In genomic region chr2:232700154-232700553, GRCh38 we compare ENCODE assay signal across 1 cellular context.
TF ChIP-seq lines count a peak whose summit lies in the region.

No MANE protein-coding gene starts in this region.

TF ChIP-seq in K562, 482 proteins besides CTCF, POLR2A, EP300 and RAD21 (continued from another document and continues in another):
- TF ChIP-seq, protein P1, sequence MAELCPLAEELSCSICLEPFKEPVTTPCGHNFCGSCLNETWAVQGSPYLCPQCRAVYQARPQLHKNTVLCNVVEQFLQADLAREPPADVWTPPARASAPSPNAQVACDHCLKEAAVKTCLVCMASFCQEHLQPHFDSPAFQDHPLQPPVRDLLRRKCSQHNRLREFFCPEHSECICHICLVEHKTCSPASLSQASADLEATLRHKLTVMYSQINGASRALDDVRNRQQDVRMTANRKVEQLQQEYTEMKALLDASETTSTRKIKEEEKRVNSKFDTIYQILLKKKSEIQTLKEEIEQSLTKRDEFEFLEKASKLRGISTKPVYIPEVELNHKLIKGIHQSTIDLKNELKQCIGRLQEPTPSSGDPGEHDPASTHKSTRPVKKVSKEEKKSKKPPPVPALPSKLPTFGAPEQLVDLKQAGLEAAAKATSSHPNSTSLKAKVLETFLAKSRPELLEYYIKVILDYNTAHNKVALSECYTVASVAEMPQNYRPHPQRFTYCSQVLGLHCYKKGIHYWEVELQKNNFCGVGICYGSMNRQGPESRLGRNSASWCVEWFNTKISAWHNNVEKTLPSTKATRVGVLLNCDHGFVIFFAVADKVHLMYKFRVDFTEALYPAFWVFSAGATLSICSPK (IDR thresholded peaks at IDR 0.05; ENCODE audit: borderline replicate concordance): no peak
- TF ChIP-seq EZH2 (IDR thresholded peaks at IDR 0.05; ENCODE audit: borderline replicate concordance, low read depth, low read length) (no peak), DIDO1 (tag; IDR thresholded peaks at IDR 0.05; ENCODE audit: low read depth) (no peak), NFRKB (IDR thresholded peaks at IDR 0.05; ENCODE audit: low read depth) (no peak), MEIS2 (IDR thresholded peaks at IDR 0.05; ENCODE audit: partially characterized antibody) (peak; percentile 18), FUS (optimal IDR thresholded peaks at IDR 0.05; ENCODE audit: low read depth, low read length) (no peak), HEY1 (CRISPR knock-in tag; IDR thresholded peaks at IDR 0.05; ENCODE audit: borderline replicate concordance) (no peak), ZNF239 (CRISPR knock-in tag; IDR thresholded peaks at IDR 0.05) (no peak), ZNF316 (IDR thresholded peaks at IDR 0.05) (peak; percentile 98), MAFK (IDR thresholded peaks at IDR 0.05; ENCODE audit: low read length) (peak; percentile 59), MTF1 (CRISPR knock-in tag; IDR thresholded peaks at IDR 0.05; ENCODE audit: borderline replicate concordance) (no peak), XRCC5 (IDR thresholded peaks at IDR 0.05; ENCODE audit: low read depth, low read length) (no peak), C11orf30 (IDR thresholded peaks at IDR 0.05; ENCODE audit: low read depth) (peak; percentile 93), FOXO4 (CRISPR knock-in tag; IDR thresholded peaks at IDR 0.05) (no peak), MAFG (tag; conservative IDR thresholded peaks at IDR 0.05) (peak; percentile 95), SMAD2 (IDR thresholded peaks at IDR 0.05; ENCODE audit: low read depth, low read length) (no peak), ZNF57 (CRISPR knock-in tag; IDR thresholded peaks at IDR 0.05) (no peak), TBL1XR1 (IDR thresholded peaks at IDR 0.05; ENCODE audit: low read length in 2 of 2) (no peak), ARID1B (IDR thresholded peaks at IDR 0.05) (peak; percentile 36; the same call in 1 of the 2 replicates), MAFF (IDR thresholded peaks at IDR 0.05; ENCODE audit: low read length) (peak; percentile 62), CTBP1 (IDR thresholded peaks at IDR 0.05; ENCODE audit: borderline replicate concordance) (peak; percentile 26; the same call in 1 of the 2 replicates), MEF2D (tag; conservative IDR thresholded peaks at IDR 0.05; ENCODE audit: low read depth) (no peak), HDAC3 (IDR thresholded peaks at IDR 0.05; ENCODE audit: borderline replicate concordance, partially characterized antibody) (no peak), NFE2 (IDR thresholded peaks at IDR 0.05; ENCODE audit: low read depth) (peak; percentile 68), ZBED1 (IDR thresholded peaks at IDR 0.05) (no peak), STAT5B (CRISPR knock-in tag; IDR thresholded peaks at IDR 0.05) (no peak), ZBTB34 (CRISPR knock-in tag; IDR thresholded peaks at IDR 0.05) (no peak), ZNF707 (CRISPR knock-in tag; conservative IDR thresholded peaks at IDR 0.05) (no peak), LEF1 (IDR thresholded peaks at IDR 0.05) (0 out of 2 replicates have a peak, but pooled peaks have one; percentile 48), E2F3 (CRISPR knock-in tag; IDR thresholded peaks at IDR 0.05) (no peak), CHD4 (IDR thresholded peaks at IDR 0.05; ENCODE audit: insufficient read depth, insufficient replicate concordance, low read depth, low read length, poor library complexity, severe bottlenecking) (no peak), BCOR (IDR thresholded peaks at IDR 0.05) (no peak), ZNF3 (CRISPR knock-in tag; IDR thresholded peaks at IDR 0.05) (no peak), GATAD2B (IDR thresholded peaks at IDR 0.05; ENCODE audit: borderline replicate concordance) (no peak), SRF (CRISPR knock-in tag; IDR thresholded peaks at IDR 0.05) (no peak), DPF2 (IDR thresholded peaks at IDR 0.05) (peak; percentile 53), BACH1 (tag; IDR thresholded peaks at IDR 0.05) (peak; percentile 27; the same call in 1 of the 2 replicates), MED1 (CRISPR knock-in tag; IDR thresholded peaks at IDR 0.05; ENCODE audit: borderline replicate concordance) (no peak), ZFP1 (CRISPR knock-in tag; IDR thresholded peaks at IDR 0.05) (no peak), ZNF253 (CRISPR knock-in tag; conservative IDR thresholded peaks at IDR 0.05) (no peak), RFX1 (IDR thresholded peaks at IDR 0.05) (no peak)
- TF ChIP-seq, protein P2, sequence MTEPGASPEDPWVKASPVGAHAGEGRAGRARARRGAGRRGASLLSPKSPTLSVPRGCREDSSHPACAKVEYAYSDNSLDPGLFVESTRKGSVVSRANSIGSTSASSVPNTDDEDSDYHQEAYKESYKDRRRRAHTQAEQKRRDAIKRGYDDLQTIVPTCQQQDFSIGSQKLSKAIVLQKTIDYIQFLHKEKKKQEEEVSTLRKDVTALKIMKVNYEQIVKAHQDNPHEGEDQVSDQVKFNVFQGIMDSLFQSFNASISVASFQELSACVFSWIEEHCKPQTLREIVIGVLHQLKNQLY (CRISPR knock-in tag; conservative IDR thresholded peaks at IDR 0.05): no peak
- TF ChIP-seq, protein P3, sequence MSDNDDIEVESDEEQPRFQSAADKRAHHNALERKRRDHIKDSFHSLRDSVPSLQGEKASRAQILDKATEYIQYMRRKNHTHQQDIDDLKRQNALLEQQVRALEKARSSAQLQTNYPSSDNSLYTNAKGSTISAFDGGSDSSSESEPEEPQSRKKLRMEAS (CRISPR knock-in tag; IDR thresholded peaks at IDR 0.05): no peak
- TF ChIP-seq, protein P4, sequence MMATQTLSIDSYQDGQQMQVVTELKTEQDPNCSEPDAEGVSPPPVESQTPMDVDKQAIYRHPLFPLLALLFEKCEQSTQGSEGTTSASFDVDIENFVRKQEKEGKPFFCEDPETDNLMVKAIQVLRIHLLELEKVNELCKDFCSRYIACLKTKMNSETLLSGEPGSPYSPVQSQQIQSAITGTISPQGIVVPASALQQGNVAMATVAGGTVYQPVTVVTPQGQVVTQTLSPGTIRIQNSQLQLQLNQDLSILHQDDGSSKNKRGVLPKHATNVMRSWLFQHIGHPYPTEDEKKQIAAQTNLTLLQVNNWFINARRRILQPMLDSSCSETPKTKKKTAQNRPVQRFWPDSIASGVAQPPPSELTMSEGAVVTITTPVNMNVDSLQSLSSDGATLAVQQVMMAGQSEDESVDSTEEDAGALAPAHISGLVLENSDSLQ (IDR thresholded peaks at IDR 0.05): peak; percentile 17; the same call in 1 of the 2 replicates
- TF ChIP-seq, protein P5, sequence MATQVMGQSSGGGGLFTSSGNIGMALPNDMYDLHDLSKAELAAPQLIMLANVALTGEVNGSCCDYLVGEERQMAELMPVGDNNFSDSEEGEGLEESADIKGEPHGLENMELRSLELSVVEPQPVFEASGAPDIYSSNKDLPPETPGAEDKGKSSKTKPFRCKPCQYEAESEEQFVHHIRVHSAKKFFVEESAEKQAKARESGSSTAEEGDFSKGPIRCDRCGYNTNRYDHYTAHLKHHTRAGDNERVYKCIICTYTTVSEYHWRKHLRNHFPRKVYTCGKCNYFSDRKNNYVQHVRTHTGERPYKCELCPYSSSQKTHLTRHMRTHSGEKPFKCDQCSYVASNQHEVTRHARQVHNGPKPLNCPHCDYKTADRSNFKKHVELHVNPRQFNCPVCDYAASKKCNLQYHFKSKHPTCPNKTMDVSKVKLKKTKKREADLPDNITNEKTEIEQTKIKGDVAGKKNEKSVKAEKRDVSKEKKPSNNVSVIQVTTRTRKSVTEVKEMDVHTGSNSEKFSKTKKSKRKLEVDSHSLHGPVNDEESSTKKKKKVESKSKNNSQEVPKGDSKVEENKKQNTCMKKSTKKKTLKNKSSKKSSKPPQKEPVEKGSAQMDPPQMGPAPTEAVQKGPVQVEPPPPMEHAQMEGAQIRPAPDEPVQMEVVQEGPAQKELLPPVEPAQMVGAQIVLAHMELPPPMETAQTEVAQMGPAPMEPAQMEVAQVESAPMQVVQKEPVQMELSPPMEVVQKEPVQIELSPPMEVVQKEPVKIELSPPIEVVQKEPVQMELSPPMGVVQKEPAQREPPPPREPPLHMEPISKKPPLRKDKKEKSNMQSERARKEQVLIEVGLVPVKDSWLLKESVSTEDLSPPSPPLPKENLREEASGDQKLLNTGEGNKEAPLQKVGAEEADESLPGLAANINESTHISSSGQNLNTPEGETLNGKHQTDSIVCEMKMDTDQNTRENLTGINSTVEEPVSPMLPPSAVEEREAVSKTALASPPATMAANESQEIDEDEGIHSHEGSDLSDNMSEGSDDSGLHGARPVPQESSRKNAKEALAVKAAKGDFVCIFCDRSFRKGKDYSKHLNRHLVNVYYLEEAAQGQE (CRISPR knock-in tag; IDR thresholded peaks at IDR 0.05; ENCODE audit: low read depth): no peak
- TF ChIP-seq, protein P6, sequence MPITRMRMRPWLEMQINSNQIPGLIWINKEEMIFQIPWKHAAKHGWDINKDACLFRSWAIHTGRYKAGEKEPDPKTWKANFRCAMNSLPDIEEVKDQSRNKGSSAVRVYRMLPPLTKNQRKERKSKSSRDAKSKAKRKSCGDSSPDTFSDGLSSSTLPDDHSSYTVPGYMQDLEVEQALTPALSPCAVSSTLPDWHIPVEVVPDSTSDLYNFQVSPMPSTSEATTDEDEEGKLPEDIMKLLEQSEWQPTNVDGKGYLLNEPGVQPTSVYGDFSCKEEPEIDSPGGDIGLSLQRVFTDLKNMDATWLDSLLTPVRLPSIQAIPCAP (CRISPR knock-in tag; IDR thresholded peaks at IDR 0.05; ENCODE audit: borderline replicate concordance): no peak
- TF ChIP-seq, protein P7, sequence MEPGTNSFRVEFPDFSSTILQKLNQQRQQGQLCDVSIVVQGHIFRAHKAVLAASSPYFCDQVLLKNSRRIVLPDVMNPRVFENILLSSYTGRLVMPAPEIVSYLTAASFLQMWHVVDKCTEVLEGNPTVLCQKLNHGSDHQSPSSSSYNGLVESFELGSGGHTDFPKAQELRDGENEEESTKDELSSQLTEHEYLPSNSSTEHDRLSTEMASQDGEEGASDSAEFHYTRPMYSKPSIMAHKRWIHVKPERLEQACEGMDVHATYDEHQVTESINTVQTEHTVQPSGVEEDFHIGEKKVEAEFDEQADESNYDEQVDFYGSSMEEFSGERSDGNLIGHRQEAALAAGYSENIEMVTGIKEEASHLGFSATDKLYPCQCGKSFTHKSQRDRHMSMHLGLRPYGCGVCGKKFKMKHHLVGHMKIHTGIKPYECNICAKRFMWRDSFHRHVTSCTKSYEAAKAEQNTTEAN (CRISPR knock-in tag; IDR thresholded peaks at IDR 0.05): no peak
- TF ChIP-seq, protein P8, sequence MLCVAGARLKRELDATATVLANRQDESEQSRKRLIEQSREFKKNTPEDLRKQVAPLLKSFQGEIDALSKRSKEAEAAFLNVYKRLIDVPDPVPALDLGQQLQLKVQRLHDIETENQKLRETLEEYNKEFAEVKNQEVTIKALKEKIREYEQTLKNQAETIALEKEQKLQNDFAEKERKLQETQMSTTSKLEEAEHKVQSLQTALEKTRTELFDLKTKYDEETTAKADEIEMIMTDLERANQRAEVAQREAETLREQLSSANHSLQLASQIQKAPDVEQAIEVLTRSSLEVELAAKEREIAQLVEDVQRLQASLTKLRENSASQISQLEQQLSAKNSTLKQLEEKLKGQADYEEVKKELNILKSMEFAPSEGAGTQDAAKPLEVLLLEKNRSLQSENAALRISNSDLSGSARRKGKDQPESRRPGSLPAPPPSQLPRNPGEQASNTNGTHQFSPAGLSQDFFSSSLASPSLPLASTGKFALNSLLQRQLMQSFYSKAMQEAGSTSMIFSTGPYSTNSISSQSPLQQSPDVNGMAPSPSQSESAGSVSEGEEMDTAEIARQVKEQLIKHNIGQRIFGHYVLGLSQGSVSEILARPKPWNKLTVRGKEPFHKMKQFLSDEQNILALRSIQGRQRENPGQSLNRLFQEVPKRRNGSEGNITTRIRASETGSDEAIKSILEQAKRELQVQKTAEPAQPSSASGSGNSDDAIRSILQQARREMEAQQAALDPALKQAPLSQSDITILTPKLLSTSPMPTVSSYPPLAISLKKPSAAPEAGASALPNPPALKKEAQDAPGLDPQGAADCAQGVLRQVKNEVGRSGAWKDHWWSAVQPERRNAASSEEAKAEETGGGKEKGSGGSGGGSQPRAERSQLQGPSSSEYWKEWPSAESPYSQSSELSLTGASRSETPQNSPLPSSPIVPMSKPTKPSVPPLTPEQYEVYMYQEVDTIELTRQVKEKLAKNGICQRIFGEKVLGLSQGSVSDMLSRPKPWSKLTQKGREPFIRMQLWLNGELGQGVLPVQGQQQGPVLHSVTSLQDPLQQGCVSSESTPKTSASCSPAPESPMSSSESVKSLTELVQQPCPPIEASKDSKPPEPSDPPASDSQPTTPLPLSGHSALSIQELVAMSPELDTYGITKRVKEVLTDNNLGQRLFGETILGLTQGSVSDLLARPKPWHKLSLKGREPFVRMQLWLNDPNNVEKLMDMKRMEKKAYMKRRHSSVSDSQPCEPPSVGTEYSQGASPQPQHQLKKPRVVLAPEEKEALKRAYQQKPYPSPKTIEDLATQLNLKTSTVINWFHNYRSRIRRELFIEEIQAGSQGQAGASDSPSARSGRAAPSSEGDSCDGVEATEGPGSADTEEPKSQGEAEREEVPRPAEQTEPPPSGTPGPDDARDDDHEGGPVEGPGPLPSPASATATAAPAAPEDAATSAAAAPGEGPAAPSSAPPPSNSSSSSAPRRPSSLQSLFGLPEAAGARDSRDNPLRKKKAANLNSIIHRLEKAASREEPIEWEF (CRISPR knock-in tag; IDR thresholded peaks at IDR 0.05): no peak
- TF ChIP-seq, protein P9, sequence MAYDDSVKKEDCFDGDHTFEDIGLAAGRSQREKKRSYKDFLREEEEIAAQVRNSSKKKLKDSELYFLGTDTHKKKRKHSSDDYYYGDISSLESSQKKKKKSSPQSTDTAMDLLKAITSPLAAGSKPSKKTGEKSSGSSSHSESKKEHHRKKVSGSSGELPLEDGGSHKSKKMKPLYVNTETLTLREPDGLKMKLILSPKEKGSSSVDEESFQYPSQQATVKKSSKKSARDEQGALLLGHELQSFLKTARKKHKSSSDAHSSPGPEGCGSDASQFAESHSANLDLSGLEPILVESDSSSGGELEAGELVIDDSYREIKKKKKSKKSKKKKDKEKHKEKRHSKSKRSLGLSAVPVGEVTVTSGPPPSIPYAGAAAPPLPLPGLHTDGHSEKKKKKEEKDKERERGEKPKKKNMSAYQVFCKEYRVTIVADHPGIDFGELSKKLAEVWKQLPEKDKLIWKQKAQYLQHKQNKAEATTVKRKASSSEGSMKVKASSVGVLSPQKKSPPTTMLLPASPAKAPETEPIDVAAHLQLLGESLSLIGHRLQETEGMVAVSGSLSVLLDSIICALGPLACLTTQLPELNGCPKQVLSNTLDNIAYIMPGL (CRISPR knock-in tag; IDR thresholded peaks at IDR 0.05): no peak
